1 cellular context compared by ENCODE assay signal in the genomic region with DNA sequence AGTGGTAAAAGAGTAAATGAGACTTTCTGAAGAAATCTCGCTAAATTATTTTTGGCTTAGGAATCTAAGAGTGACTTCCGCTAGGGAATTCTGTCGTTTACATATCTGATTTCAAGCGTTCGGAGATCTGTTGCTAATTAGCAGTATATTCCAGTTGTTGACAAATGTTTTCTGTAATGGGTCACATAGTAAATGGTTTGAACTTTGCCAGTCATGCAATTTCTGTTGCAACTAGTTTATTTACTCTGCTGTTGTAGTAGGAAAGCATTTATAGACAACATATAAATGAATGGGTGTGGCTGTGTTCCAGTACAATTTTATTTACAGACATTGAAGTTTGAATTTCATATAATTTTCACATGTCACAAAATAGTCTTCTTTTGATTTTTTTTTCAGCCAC.
TF ChIP-seq lines count a peak whose summit lies in the region.

No MANE protein-coding gene starts in this region.

TF ChIP-seq in WTC11, 78 proteins besides CTCF, POLR2A, EP300 and RAD21 (continued from another document):
- TF ChIP-seq, protein P1, sequence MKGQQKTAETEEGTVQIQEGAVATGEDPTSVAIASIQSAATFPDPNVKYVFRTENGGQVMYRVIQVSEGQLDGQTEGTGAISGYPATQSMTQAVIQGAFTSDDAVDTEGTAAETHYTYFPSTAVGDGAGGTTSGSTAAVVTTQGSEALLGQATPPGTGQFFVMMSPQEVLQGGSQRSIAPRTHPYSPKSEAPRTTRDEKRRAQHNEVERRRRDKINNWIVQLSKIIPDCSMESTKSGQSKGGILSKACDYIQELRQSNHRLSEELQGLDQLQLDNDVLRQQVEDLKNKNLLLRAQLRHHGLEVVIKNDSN (CRISPR knock-in tag; IDR thresholded peaks at IDR 0.05): no peak
- no peak for TF ChIP-seq GRHL2 (CRISPR knock-in tag; IDR thresholded peaks at IDR 0.05; ENCODE audit: insufficient replicate concordance, severe bottlenecking)
- TF ChIP-seq, protein P2, sequence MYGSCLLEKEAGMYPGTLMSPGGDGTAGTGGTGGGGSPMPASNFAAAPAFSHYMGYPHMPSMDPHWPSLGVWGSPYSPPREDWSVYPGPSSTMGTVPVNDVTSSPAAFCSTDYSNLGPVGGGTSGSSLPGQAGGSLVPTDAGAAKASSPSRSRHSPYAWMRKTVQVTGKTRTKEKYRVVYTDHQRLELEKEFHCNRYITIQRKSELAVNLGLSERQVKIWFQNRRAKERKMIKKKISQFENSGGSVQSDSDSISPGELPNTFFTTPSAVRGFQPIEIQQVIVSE (CRISPR knock-in tag; IDR thresholded peaks at IDR 0.05; ENCODE audit: borderline replicate concordance): no peak
- no peak for TF ChIP-seq SOX15 (CRISPR knock-in tag; IDR thresholded peaks at IDR 0.05)
- TF ChIP-seq KAT7 (CRISPR knock-in tag; IDR thresholded peaks at IDR 0.05; ENCODE audit: borderline replicate concordance): no peak
- TF ChIP-seq NR2C2 (CRISPR knock-in tag; IDR thresholded peaks at IDR 0.05): no peak
